In genomic region chr13:51995677-51996551, GRCh38 we compare ENCODE assay signal across 1 cellular context.
TF ChIP-seq lines count a peak whose summit lies in the region.

No MANE protein-coding gene starts in this region.

TF ChIP-seq in HepG2, 621 proteins besides CTCF, POLR2A, EP300 and RAD21:
- TF ChIP-seq REST (IDR thresholded peaks at IDR 0.05; ENCODE audit: borderline replicate concordance in 1 of 2, low read depth in 1 of 2, low read length in 2 of 2) (no peak), ZNF777 (CRISPR knock-in tag; IDR thresholded peaks at IDR 0.05) (no peak), SOX6 (IDR thresholded peaks at IDR 0.05) (no peak), SOX6 (CRISPR knock-in tag; IDR thresholded peaks at IDR 0.05) (no peak), SP140L (CRISPR knock-in tag; IDR thresholded peaks at IDR 0.05; ENCODE audit: borderline replicate concordance) (no peak), CSRNP2 (CRISPR knock-in tag; conservative IDR thresholded peaks at IDR 0.05; ENCODE audit: low read depth) (no peak)
